Comparison of ENCODE assay signal across 10 cellular contexts in the genomic region with DNA sequence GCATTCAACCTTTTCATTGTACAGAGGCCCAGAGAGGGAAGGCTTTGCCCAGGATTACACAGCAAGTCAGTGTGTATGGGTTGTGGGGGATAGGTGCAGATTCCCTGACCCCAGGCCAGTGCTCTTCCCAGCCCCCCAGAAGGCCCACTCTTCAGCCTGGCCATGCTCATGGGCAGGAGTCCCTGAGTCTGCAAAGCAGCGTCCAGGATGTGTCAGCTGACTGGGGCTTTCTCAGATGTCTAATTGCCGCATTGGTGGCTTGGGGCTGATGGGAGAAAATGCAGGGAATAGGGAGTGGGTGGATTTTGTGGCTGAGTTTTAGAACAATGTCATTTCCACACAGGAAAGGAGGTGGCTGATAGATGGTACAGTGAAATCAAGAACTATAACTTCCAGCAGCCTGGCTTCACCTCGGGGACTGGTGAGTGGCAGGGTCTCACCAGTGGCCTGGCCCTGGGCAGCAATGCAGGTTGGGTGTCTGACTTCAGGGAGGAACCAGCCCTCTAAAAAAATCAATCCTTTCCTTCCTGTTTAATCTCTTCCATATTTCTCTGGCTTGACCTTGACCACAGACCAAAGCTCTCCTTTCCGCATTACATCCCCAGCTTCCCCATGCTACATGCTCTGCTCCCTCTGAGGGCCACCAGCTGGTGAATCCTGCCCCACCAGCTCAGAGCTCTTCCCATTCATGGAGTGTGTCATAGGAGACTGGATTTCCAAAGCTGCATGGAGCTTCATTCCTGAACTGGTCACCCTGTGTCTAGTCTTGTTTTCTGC. TPM values are rescaled to one million over a fixed set of nuclear protein-coding genes. Genes with fewer than 3 reads are reported as not detected.
DNase-seq lines count a peak whose midpoint lies in the region; ATAC-seq, FAIRE-seq and TF ChIP-seq lines count a peak whose summit lies in the region.
"Had no signal": no experiment of that assay in that cellular context is flagged by ENCODE, and none has a peak within 500 bp of the region (broad histone marks: within the 10 kb centered on the region; RNA-seq: fewer than 3 reads in every experiment).

No MANE protein-coding gene starts in this region.

- H3K9me3 Mint-ChIP-seq in activated T-cell treated with anti-CD3 and anti-CD28 coated beads, Interleukin-2, amount 50 U/mL, for 72 hours, result peaks cover 3 to 4% of the 10 kb centered on the region in 2 donors
- peaks cover 6% of the 10 kb centered on the region for H3K9me3 Mint-ChIP-seq in activated CD8-positive, alpha-beta T cell treated with anti-CD3 and anti-CD28 coated beads, Interleukin-2, amount 10 ng/mL, durations not matched to agents 7 days and 5 days (ENCODE audit: insufficient read depth)

- no peak for TF ChIP-seq POLR2A in HepG2 (IDR thresholded peaks at IDR 0.05; ENCODE audit: insufficient read depth in 1 of 2, low read depth in 2 of 2, low read length in 2 of 2)

- peak overlapping the region; percentile 83 to 85 for H3K4me3 Mint-ChIP-seq in activated T-cell treated with anti-CD3 and anti-CD28 coated beads, Interleukin-2, amount 50 U/mL, for 72 hours
- H3K4me3 Mint-ChIP-seq in activated CD8-positive, alpha-beta T cell treated with anti-CD3 and anti-CD28 coated beads, Interleukin-2, amount 10 ng/mL, durations not matched to agents 7 days and 5 days, result peak overlapping the region; percentile 74

- WGBS in HepG2 (ENCODE audit: low lambda C conversion rate), result 5% methylated on average over 3 of the region's 4 CpGs
- WGBS in thymus, result 87% methylated on average over 4 of the region's 4 CpGs

- TF ChIP-seq EP300 in HepG2 (IDR thresholded peaks at IDR 0.05; ENCODE audit: low read depth in 2 of 2, low read length in 2 of 2) (no peak), HepG2 (CRISPR knock-in tag; IDR thresholded peaks at IDR 0.05; ENCODE audit: borderline replicate concordance) (no peak)

- no peaks in the 10 kb centered on the region for H4K20me1 ChIP-seq in HepG2 (ENCODE audit: insufficient read depth, low read length)

- CTCF ChIA-PET in activated CD8-positive, alpha-beta T cell treated with anti-CD3 and anti-CD28 coated beads, Interleukin-2, amount 10 ng/mL, durations not matched to agents 7 days and 5 days (lab: Charles Lee), result interaction anchor here (1.0 to 6.9 kb wide), 7 partner anchors 13 to 143 kb away, joined by 3 to 66 read pairs (median 4); partner anchors contain the start of gene CLTA
- CTCF ChIA-PET in HepG2 (lab: Yijun Ruan, JAX; ENCODE audit: low intra/inter-chr PET ratio, low total read pairs), result no interaction called here

- H3K9me3 ChIP-seq in HepG2 (ENCODE audit: low read length) (peaks cover 6% of the 10 kb centered on the region; the same call in 1 of the 2 replicates), thymus (ENCODE audit: control insufficient read depth) (peaks cover 4% of the 10 kb centered on the region)

- intact Hi-C loops in HepG2 (cut with micrococcal nuclease; ENCODE audit: unreplicated experiment), result no loop called here

- H3K36me3 ChIP-seq in HepG2 (replicated peaks in 1 of 2; ENCODE audit: control insufficient read depth in 1 of 2, insufficient read depth in 2 of 2, low read length in 2 of 2) (no peaks in the 10 kb centered on the region), thymus (ENCODE audit: control insufficient read depth, insufficient read depth) (no peaks in the 10 kb centered on the region)
- H3K36me3 ChIP-seq: MG63 had no signal

- no peak overlapping the region for H3K27ac Mint-ChIP-seq in activated T-cell treated with anti-CD3 and anti-CD28 coated beads, Interleukin-2, amount 50 U/mL, for 72 hours
- peak overlapping the region; percentile 97 for H3K27ac Mint-ChIP-seq in activated CD8-positive, alpha-beta T cell treated with anti-CD3 and anti-CD28 coated beads, Interleukin-2, amount 10 ng/mL, durations not matched to agents 7 days and 5 days

- peak overlapping the region; percentile 37; the same call in 1 of the 2 replicates for H3K4me2 ChIP-seq in HepG2 (ENCODE audit: low read depth, low read length)

- no peak for DNase-seq in activated T-cell treated with anti-CD3 and anti-CD28 coated beads, Interleukin-2, amount 50 U/mL, for 72 hours
- DNase-seq in activated T-cell treated with anti-CD3 and anti-CD28 coated beads, Interleukin-2, amount 50 U/mL, for 48 hours, result no peak
- DNase-seq in activated CD8-positive, alpha-beta T cell treated with anti-CD3 and anti-CD28 coated beads, Interleukin-2, amount 10 ng/mL, durations not matched to agents 7 days and 5 days, result no peak
- DNase-seq in HepG2 (ENCODE audit: low spot score), result peak; percentile 29
- DNase-seq in NCI-H510A treated with DMSO at 0.1 percent for 48 hours (lab: John Stamatoyannopoulos, UW), result no peak
- DNase-seq in cerebellum (ENCODE audit: low spot score), result no peak
- DNase-seq: amniotic stem cell, MG63 had no signal

- TF ChIP-seq RAD21 in HepG2 (CRISPR knock-in tag; IDR thresholded peaks at IDR 0.05), result no peak

- H2AFZ ChIP-seq in HepG2 (ENCODE audit: low read length), result no peak overlapping the region

- H3K4me1 Mint-ChIP-seq in activated T-cell treated with anti-CD3 and anti-CD28 coated beads, Interleukin-2, amount 50 U/mL, for 72 hours (ENCODE audit: low read depth), result peaks cover 71% of the 10 kb centered on the region
- peaks cover 77% of the 10 kb centered on the region for H3K4me1 Mint-ChIP-seq in activated CD8-positive, alpha-beta T cell treated with anti-CD3 and anti-CD28 coated beads, Interleukin-2, amount 10 ng/mL, durations not matched to agents 7 days and 5 days (ENCODE audit: low read depth)

- no peak for FAIRE-seq in HepG2 (lab: Jason Lieb, UNC)

- ATAC-seq in activated T-cell treated with anti-CD3 and anti-CD28 coated beads, Interleukin-2, amount 50 U/mL, for 72 hours (replicated peaks in 1 of 2), result no peak
- no peak for ATAC-seq in activated CD8-positive, alpha-beta T cell treated with anti-CD3 and anti-CD28 coated beads, Interleukin-2, amount 10 ng/mL, durations not matched to agents 7 days and 5 days
- ATAC-seq in HepG2, result peak; percentile 80
- ATAC-seq in HG02981 (IDR thresholded peaks at IDR 0.05; ENCODE audit: unreplicated experiment), result no peak

- POLR2A ChIA-PET in activated CD8-positive, alpha-beta T cell treated with anti-CD3 and anti-CD28 coated beads, Interleukin-2, amount 10 ng/mL, durations not matched to agents 7 days and 5 days (lab: Charles Lee), result interaction anchor here (1.0 to 1.9 kb wide), 4 partner anchors 11 to 18 kb away, joined by 4 to 7 read pairs (median 6); partner anchors contain the start of gene GLIPR2
- POLR2A ChIA-PET in HepG2 (lab: Yijun Ruan, JAX), result interaction anchor here (1.0 to 1.3 kb wide), 2 partner anchors 13 to 40 kb away, joined by 3 to 6 read pairs; partner anchors contain the start of gene CLTA

- H3K27me3 ChIP-seq in HepG2 (ENCODE audit: control insufficient read depth in 1 of 2, insufficient read depth in 2 of 2, low read length in 2 of 2), result peaks cover 3 to 5% of the 10 kb centered on the region in 2 experiments; a peak in 2 of 5 replicates
- no peaks in the 10 kb centered on the region for H3K27me3 ChIP-seq in thymus (ENCODE audit: control insufficient read depth, insufficient read depth)
- H3K27me3 ChIP-seq: MG63 had no signal

- no peak overlapping the region for H3K9ac ChIP-seq in HepG2 (ENCODE audit: insufficient read depth, low read depth, low read length)

- H3K27ac ChIP-seq in HepG2 (ENCODE audit: extremely low read length, insufficient read depth, low read length), result no peak overlapping the region
- H3K27ac ChIP-seq in thymus (ENCODE audit: low read depth), result peak overlapping the region; percentile 67

- 0 out of 2 replicates have a peak, but pooled peaks have one; percentile 17 for TF ChIP-seq CTCF in HepG2 (CRISPR knock-in tag; IDR thresholded peaks at IDR 0.05)

- in situ Hi-C loops in HepG2 (cut with HindIII; ENCODE audit: extremely low pct_ligation_motif_present, low pct_unique_long_range_greater_than_20kb), result no loop called here

- H3K4me3 ChIP-seq in HepG2 (replicated peaks in 1 of 3; ENCODE audit: insufficient read depth in 1 of 3, low read depth in 2 of 3, low read length in 3 of 3) (no peak overlapping the region), thymus (ENCODE audit: low read length) (peak overlapping the region; percentile 21)
- H3K4me3 ChIP-seq: MG63 had no signal

- H3K4me1 ChIP-seq in HepG2 (ENCODE audit: insufficient read depth, low read length) (peaks cover 31% of the 10 kb centered on the region), thymus (ENCODE audit: control insufficient read depth, insufficient read depth, low read length) (peaks cover 35% of the 10 kb centered on the region)

- H3K36me3 Mint-ChIP-seq in activated T-cell treated with anti-CD3 and anti-CD28 coated beads, Interleukin-2, amount 50 U/mL, for 72 hours (ENCODE audit: insufficient read depth in 2 of 2), result peaks cover 13 to 16% of the 10 kb centered on the region in 2 donors
- peaks cover 81% of the 10 kb centered on the region for H3K36me3 Mint-ChIP-seq in activated CD8-positive, alpha-beta T cell treated with anti-CD3 and anti-CD28 coated beads, Interleukin-2, amount 10 ng/mL, durations not matched to agents 7 days and 5 days (ENCODE audit: low read depth)

- no peaks in the 10 kb centered on the region for H3K27me3 Mint-ChIP-seq in activated T-cell treated with anti-CD3 and anti-CD28 coated beads, Interleukin-2, amount 50 U/mL, for 72 hours (ENCODE audit: low read depth)
- H3K27me3 Mint-ChIP-seq in activated CD8-positive, alpha-beta T cell treated with anti-CD3 and anti-CD28 coated beads, Interleukin-2, amount 10 ng/mL, durations not matched to agents 7 days and 5 days (ENCODE audit: low read depth), result no peaks in the 10 kb centered on the region

- H3K79me2 ChIP-seq in HepG2 (ENCODE audit: insufficient read depth, low read length), result no peaks in the 10 kb centered on the region

- BruUV-seq in HepG2 (replicated peaks; lab: Mats Ljungman, UMichigan), result no TSS peak

RNA-seq across cellular contexts. Expression of gene GLIPR2, which starts 14.2 kb away (rescaled TPM):
- 10 to 100 TPM; 17.7 to 22.7 TPM for total RNA-seq in activated T-cell treated with anti-CD3 and anti-CD28 coated beads, Interleukin-2, amount 50 U/mL, for 72 hours
- total RNA-seq in activated CD8-positive, alpha-beta T cell treated with anti-CD3 and anti-CD28 coated beads, Interleukin-2, amount 10 ng/mL, durations not matched to agents 7 days and 5 days, result 10 to 100 TPM; 67.8 to 73.0 TPM
- total RNA-seq in HepG2 (2016; rRNA removed; fragmentation: Illumina TruSeq; extraction: Trizol) (0.27 and 0.42 TPM in 2 replicates), cerebellum (13.0 TPM)
- total RNA-seq in HepG2 (2016; cell fraction: cytosol; rRNA removed; fragmentation: Illumina TruSeq; extraction: Trizol; ENCODE audit: low read depth), result not detected in 2 replicates
- total RNA-seq in HepG2 (2016; cell fraction: insoluble cytoplasmic fraction; rRNA removed; fragmentation: Illumina TruSeq; extraction: Trizol), result 0.50 and 0.52 TPM in 2 replicates
- 0.21 and 0.40 TPM in 2 replicates for total RNA-seq in HepG2 (2016; cell fraction: membrane; rRNA removed; fragmentation: Illumina TruSeq; extraction: Trizol)
- 0.19 TPM in 1 of 2 replicates, not detected in the other for total RNA-seq in HepG2 (2016; cell fraction: nucleus; rRNA removed; fragmentation: Illumina TruSeq; extraction: Trizol)
- polyA plus RNA-seq in HepG2 (2011; rRNA removed) (0.08 and 0.29 TPM in 2 replicates), thymus (27.0 TPM)
- 0.07 and 0.22 TPM in 2 replicates for polyA plus RNA-seq in HepG2 (2011; cell fraction: cytosol; rRNA removed)
- 0.07 TPM in 1 of 2 replicates, not detected in the other for polyA plus RNA-seq in HepG2 (2011; cell fraction: nucleus; rRNA removed)
- 0.21 TPM in 1 of 2 replicates, not detected in the other for polyA plus RNA-seq in HepG2 (2012)
- 0.07 and 0.14 TPM in 2 replicates for polyA plus RNA-seq in HepG2 (2016; cell fraction: cytosol; fragmentation: Illumina TruSeq; extraction: Trizol; ENCODE audit: low read depth)
- polyA plus RNA-seq in HepG2 (2016; cell fraction: insoluble cytoplasmic fraction; fragmentation: Illumina TruSeq; extraction: Trizol; ENCODE audit: low read depth), result 0.35 and 0.75 TPM in 2 replicates
- polyA plus RNA-seq in HepG2 (2016; cell fraction: membrane; fragmentation: Illumina TruSeq; extraction: Trizol; ENCODE audit: low read depth), result 0.18 and 0.30 TPM in 2 replicates
- 0.25 and 0.44 TPM in 2 replicates for polyA plus RNA-seq in HepG2 (2016; cell fraction: nucleus; fragmentation: Illumina TruSeq; extraction: Trizol; ENCODE audit: insufficient read depth, low read depth)
- 0.23 TPM in 1 of 2 replicates, not detected in the other for polyA minus RNA-seq in HepG2 (2011; rRNA and poly(A)+ RNA removed; ENCODE audit: low replicate concordance)
- polyA minus RNA-seq in HepG2 (2011; cell fraction: cytosol; rRNA and poly(A)+ RNA removed), result not detected in 2 replicates
- polyA minus RNA-seq in HepG2 (2011; cell fraction: nucleus; rRNA and poly(A)+ RNA removed), result not detected in 2 replicates

RNA-seq across cellular contexts. Expression of gene CCIN, which starts 18.5 kb away (rescaled TPM):
- under 1 TPM in 1 of 2 donors, not detected in 1; 0.12 TPM for total RNA-seq in activated T-cell treated with anti-CD3 and anti-CD28 coated beads, Interleukin-2, amount 50 U/mL, for 72 hours
- total RNA-seq in activated CD8-positive, alpha-beta T cell treated with anti-CD3 and anti-CD28 coated beads, Interleukin-2, amount 10 ng/mL, durations not matched to agents 7 days and 5 days, result under 1 TPM; 0.13 to 0.32 TPM
- not detected in 2 replicates for total RNA-seq in HepG2 (2016; rRNA removed; fragmentation: Illumina TruSeq; extraction: Trizol)
- not detected in 2 replicates for total RNA-seq in HepG2 (2016; cell fraction: cytosol; rRNA removed; fragmentation: Illumina TruSeq; extraction: Trizol; ENCODE audit: low read depth)
- total RNA-seq in HepG2 (2016; cell fraction: insoluble cytoplasmic fraction; rRNA removed; fragmentation: Illumina TruSeq; extraction: Trizol), result not detected in 2 replicates
- total RNA-seq in HepG2 (2016; cell fraction: membrane; rRNA removed; fragmentation: Illumina TruSeq; extraction: Trizol), result not detected in 2 replicates
- total RNA-seq in HepG2 (2016; cell fraction: nucleus; rRNA removed; fragmentation: Illumina TruSeq; extraction: Trizol), result not detected in 2 replicates
- polyA plus RNA-seq in HepG2 (2011; rRNA removed), result not detected in 2 replicates
- polyA plus RNA-seq in HepG2 (2011; cell fraction: cytosol; rRNA removed), result 0.04 TPM in 1 of 2 replicates, not detected in the other
- 0.07 TPM in 1 of 2 replicates, not detected in the other for polyA plus RNA-seq in HepG2 (2011; cell fraction: nucleus; rRNA removed)
- polyA plus RNA-seq in HepG2 (2012), result not detected in 2 replicates
- not detected in 2 replicates for polyA plus RNA-seq in HepG2 (2016; cell fraction: cytosol; fragmentation: Illumina TruSeq; extraction: Trizol; ENCODE audit: low read depth)
- not detected in 2 replicates for polyA plus RNA-seq in HepG2 (2016; cell fraction: insoluble cytoplasmic fraction; fragmentation: Illumina TruSeq; extraction: Trizol; ENCODE audit: low read depth)
- polyA plus RNA-seq in HepG2 (2016; cell fraction: membrane; fragmentation: Illumina TruSeq; extraction: Trizol; ENCODE audit: low read depth), result not detected in 2 replicates
- polyA plus RNA-seq in HepG2 (2016; cell fraction: nucleus; fragmentation: Illumina TruSeq; extraction: Trizol; ENCODE audit: insufficient read depth, low read depth), result not detected in 2 replicates
- polyA minus RNA-seq in HepG2 (2011; rRNA and poly(A)+ RNA removed; ENCODE audit: low replicate concordance), result not detected in 2 replicates
- polyA minus RNA-seq in HepG2 (2011; cell fraction: cytosol; rRNA and poly(A)+ RNA removed), result not detected in 2 replicates
- polyA minus RNA-seq in HepG2 (2011; cell fraction: nucleus; rRNA and poly(A)+ RNA removed), result not detected in 2 replicates
- polyA plus RNA-seq in thymus, result 0.05 TPM
- 2.3 TPM for total RNA-seq in cerebellum

RNA-seq across cellular contexts. Expression of gene CLTA, which starts 40.0 kb away (rescaled TPM):
- 10 to 100 TPM; 86.8 to 91.6 TPM for total RNA-seq in activated T-cell treated with anti-CD3 and anti-CD28 coated beads, Interleukin-2, amount 50 U/mL, for 72 hours
- 100 to 1,000 TPM; 167 to 170 TPM for total RNA-seq in activated CD8-positive, alpha-beta T cell treated with anti-CD3 and anti-CD28 coated beads, Interleukin-2, amount 10 ng/mL, durations not matched to agents 7 days and 5 days
- total RNA-seq in HepG2 (2016; rRNA removed; fragmentation: Illumina TruSeq; extraction: Trizol), result 222 and 227 TPM in 2 replicates
- 77.4 and 77.5 TPM in 2 replicates for total RNA-seq in HepG2 (2016; cell fraction: cytosol; rRNA removed; fragmentation: Illumina TruSeq; extraction: Trizol; ENCODE audit: low read depth)
- total RNA-seq in HepG2 (2016; cell fraction: insoluble cytoplasmic fraction; rRNA removed; fragmentation: Illumina TruSeq; extraction: Trizol), result 223 and 230 TPM in 2 replicates
- 134 and 142 TPM in 2 replicates for total RNA-seq in HepG2 (2016; cell fraction: membrane; rRNA removed; fragmentation: Illumina TruSeq; extraction: Trizol)
- total RNA-seq in HepG2 (2016; cell fraction: nucleus; rRNA removed; fragmentation: Illumina TruSeq; extraction: Trizol), result 66.4 and 74.6 TPM in 2 replicates
- 110 and 143 TPM in 2 replicates for polyA plus RNA-seq in HepG2 (2011; rRNA removed)
- polyA plus RNA-seq in HepG2 (2011; cell fraction: cytosol; rRNA removed), result 131 and 141 TPM in 2 replicates
- 33.5 and 40.0 TPM in 2 replicates for polyA plus RNA-seq in HepG2 (2011; cell fraction: nucleus; rRNA removed)
- 138 and 142 TPM in 2 replicates for polyA plus RNA-seq in HepG2 (2012)
- 80.6 and 83.8 TPM in 2 replicates for polyA plus RNA-seq in HepG2 (2016; cell fraction: cytosol; fragmentation: Illumina TruSeq; extraction: Trizol; ENCODE audit: low read depth)
- polyA plus RNA-seq in HepG2 (2016; cell fraction: insoluble cytoplasmic fraction; fragmentation: Illumina TruSeq; extraction: Trizol; ENCODE audit: low read depth), result 243 and 252 TPM in 2 replicates
- polyA plus RNA-seq in HepG2 (2016; cell fraction: membrane; fragmentation: Illumina TruSeq; extraction: Trizol; ENCODE audit: low read depth), result 122 and 129 TPM in 2 replicates
- polyA plus RNA-seq in HepG2 (2016; cell fraction: nucleus; fragmentation: Illumina TruSeq; extraction: Trizol; ENCODE audit: insufficient read depth, low read depth), result 116 and 119 TPM in 2 replicates
- polyA minus RNA-seq in HepG2 (2011; rRNA and poly(A)+ RNA removed; ENCODE audit: low replicate concordance), result 57.2 and 96.3 TPM in 2 replicates
- polyA minus RNA-seq in HepG2 (2011; cell fraction: cytosol; rRNA and poly(A)+ RNA removed), result 62.5 and 79.0 TPM in 2 replicates
- polyA minus RNA-seq in HepG2 (2011; cell fraction: nucleus; rRNA and poly(A)+ RNA removed), result 17.6 and 26.5 TPM in 2 replicates
- 131 TPM for polyA plus RNA-seq in thymus
- 79.3 TPM for total RNA-seq in cerebellum
